In the genomic region with DNA sequence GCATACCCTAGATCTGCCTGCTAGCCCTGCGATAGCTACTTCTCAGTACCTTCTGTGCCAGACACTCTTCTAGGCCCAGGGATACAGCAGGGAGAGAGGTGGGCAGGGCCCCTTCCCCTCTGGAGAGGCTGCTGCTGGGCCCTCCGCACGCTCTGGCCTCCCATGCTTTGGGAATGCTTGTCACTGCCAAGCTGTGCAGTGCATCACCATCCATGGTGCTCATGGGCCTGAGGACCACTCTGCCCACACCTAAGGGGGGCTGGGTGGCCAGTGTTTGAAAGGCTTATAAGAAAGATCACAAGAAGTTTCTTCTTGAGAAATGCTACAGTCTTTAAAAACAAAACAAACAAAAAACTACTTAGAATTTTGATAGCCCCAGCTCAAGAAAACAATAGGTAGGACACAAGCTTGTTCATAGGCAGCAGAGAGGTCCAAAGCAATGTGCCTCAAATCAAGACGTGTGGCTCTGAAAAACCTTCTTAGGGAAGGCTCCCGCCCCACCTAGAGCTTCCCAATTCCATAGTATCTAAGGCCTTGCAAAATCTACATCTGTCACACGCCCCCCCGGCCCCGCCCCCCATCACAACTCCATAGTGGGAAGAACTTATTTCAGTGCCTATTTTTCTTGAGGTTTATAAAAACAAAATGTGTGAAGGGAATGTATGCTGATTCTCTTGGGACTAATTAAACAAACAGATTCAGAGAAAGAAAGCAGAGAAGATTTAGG, we compare ENCODE assay signal across 23 cellular contexts. TPM values are rescaled to one million over a fixed set of nuclear protein-coding genes. Genes with fewer than 3 reads are reported as not detected.
DNase-seq lines count a peak whose midpoint lies in the region; FAIRE-seq and TF ChIP-seq lines count a peak whose summit lies in the region.
"Had no signal": no experiment of that assay in that cellular context is flagged by ENCODE, and none has a peak within 500 bp of the region (broad histone marks: within the 10 kb centered on the region; RNA-seq: fewer than 3 reads in every experiment).

No MANE protein-coding gene starts in this region.

- H2BK15ac ChIP-seq in neuronal stem cell (ENCODE audit: low read length): peak overlapping the region; percentile 83

- H3K36me3 ChIP-seq in colonic mucosa (no peaks in the 10 kb centered on the region), esophagus muscularis mucosa (no peaks in the 10 kb centered on the region), neuronal stem cell (replicated peaks in 1 of 2; ENCODE audit: control insufficient read depth in 2 of 2, insufficient read depth in 2 of 2, low read length in 2 of 2) (no peaks in the 10 kb centered on the region)
- H3K36me3 ChIP-seq: BLaER1, HAP-1 had no signal

- TF ChIP-seq POLR2A in esophagus muscularis mucosa (IDR thresholded peaks at IDR 0.05; ENCODE audit: low read depth) (no peak), GM12891 (IDR thresholded peaks at IDR 0.05; ENCODE audit: low read depth, low read length) (no peak)

- H2BK120ac ChIP-seq in neuronal stem cell (ENCODE audit: low read depth, low read length): no peak overlapping the region

- no peak for TF ChIP-seq CTCF in colonic mucosa (IDR thresholded peaks at IDR 0.05)
- TF ChIP-seq CTCF in esophagus muscularis mucosa (IDR thresholded peaks at IDR 0.05): no peak

- H3K23ac ChIP-seq in neuronal stem cell (ENCODE audit: low read depth, low read length, poor library complexity): no peak overlapping the region

- FAIRE-seq in HTR-8/SVneo (lab: Jason Lieb, UNC): no peak
- no peak for FAIRE-seq in GM12891 (lab: Jason Lieb, UNC)
- FAIRE-seq: A204.1, GM12878, GM18507, H54 had no signal

- no peaks in the 10 kb centered on the region for H3K9me3 ChIP-seq in colonic mucosa
- no peaks in the 10 kb centered on the region for H3K9me3 ChIP-seq in esophagus muscularis mucosa
- H3K9me3 ChIP-seq in neuronal stem cell (replicated peaks in 1 of 2; ENCODE audit: control insufficient read depth in 2 of 2, insufficient read depth in 1 of 2, low read depth in 1 of 2, low read length in 2 of 2): no peaks in the 10 kb centered on the region
- H3K9me3 ChIP-seq: BLaER1, Caco-2, HAP-1 had no signal

- 95% methylated on average over 8 of the region's 8 CpGs for WGBS in esophagus muscularis mucosa
- no CpG with 5 or more reads among the region's 8 CpGs for WGBS in neuronal stem cell (ENCODE audit: extremely low coverage in 2 of 2, insufficient read length in 2 of 2, insufficient replicate concordance in 1 of 2), 2 donors

- no peaks in the 10 kb centered on the region for H3K79me1 ChIP-seq in neuronal stem cell (ENCODE audit: low read depth, low read length)

- no peak overlapping the region for H4K8ac ChIP-seq in neuronal stem cell (ENCODE audit: low read depth, low read length)

- no peak overlapping the region for H3K27ac ChIP-seq in colonic mucosa
- H3K27ac ChIP-seq in esophagus muscularis mucosa (replicated peaks in 1 of 4): no peak overlapping the region
- H3K27ac ChIP-seq in neuronal stem cell (replicated peaks; ENCODE audit: low read length): no peak overlapping the region
- H3K27ac ChIP-seq: 22Rv1, BLaER1, C4-2B had no signal

- peak overlapping the region; percentile 50 for H3K18ac ChIP-seq in neuronal stem cell (ENCODE audit: low read length)

- DNase-seq in colonic mucosa: peak; percentile 14
- DNase-seq in esophagus muscularis mucosa (ENCODE audit: extremely low spot score): peak; percentile 64
- no peak for DNase-seq in neuronal stem cell (ENCODE audit: low spot score)
- DNase-seq in HTR-8/SVneo (ENCODE audit: insufficient read length, low spot score): no peak
- no peak for DNase-seq in GM12891 (ENCODE audit: insufficient read length, low spot score)
- DNase-seq in activated CD8-positive, alpha-beta memory T cell treated with anti-CD3 and anti-CD28 coated beads, Interleukin-2, amount 50 U/mL, for 48 hours: no peak
- DNase-seq: Caco-2; CD4-positive, CD25-positive, alpha-beta regulatory T cell; CD8-positive, alpha-beta T cell; DMS153; DMS79; EL; GDM1; HFFc6 had no signal

- H2AK5ac ChIP-seq in neuronal stem cell (ENCODE audit: low read depth, low read length): no peak overlapping the region

- no peak overlapping the region for H3K4me2 ChIP-seq in neuronal stem cell (ENCODE audit: insufficient read depth, low read length, poor library complexity, severe bottlenecking)
- H3K4me2 ChIP-seq: BLaER1, GM23338 had no signal

- no peak overlapping the region for H4K91ac ChIP-seq in neuronal stem cell (ENCODE audit: low read depth, low read length, poor library complexity)

- no peak overlapping the region for H2BK12ac ChIP-seq in neuronal stem cell (ENCODE audit: low read length)

- H2AFZ ChIP-seq in neuronal stem cell (ENCODE audit: low read length): no peak overlapping the region
- H2AFZ ChIP-seq: GM23338 had no signal

- no peak overlapping the region for H3K4me3 ChIP-seq in colonic mucosa
- no peak overlapping the region for H3K4me3 ChIP-seq in esophagus muscularis mucosa
- H3K4me3 ChIP-seq in neuronal stem cell (ENCODE audit: low read length in 2 of 2): no peak overlapping the region
- H3K4me3 ChIP-seq: BLaER1, GM12878, GM23338, HAP-1 had no signal

- no peaks in the 10 kb centered on the region for H3K4me1 ChIP-seq in colonic mucosa
- peaks cover 0 to 4% (median 4%) of the 10 kb centered on the region in 4 donors for H3K4me1 ChIP-seq in esophagus muscularis mucosa
- H3K4me1 ChIP-seq in neuronal stem cell (ENCODE audit: control insufficient read depth in 2 of 2, insufficient read depth in 1 of 2, low read depth in 1 of 2, low read length in 2 of 2): peaks cover 5 to 6% of the 10 kb centered on the region in 2 donors
- H3K4me1 ChIP-seq: Caco-2 had no signal

- H3K9ac ChIP-seq in colonic mucosa (ENCODE audit: low read depth in 2 of 2, low read length in 2 of 2): no peak overlapping the region
- H3K9ac ChIP-seq in neuronal stem cell (ENCODE audit: low read depth, low read length, poor library complexity): no peak overlapping the region
- H3K9ac ChIP-seq: BLaER1 had no signal

- intact Hi-C loops in colonic mucosa (cut with DNase I) (no loop called here), esophagus muscularis mucosa (cut with DNase I) (no loop called here)

- H2BK5ac ChIP-seq in neuronal stem cell (ENCODE audit: low read length): no peak overlapping the region

- no peaks in the 10 kb centered on the region for H3K27me3 ChIP-seq in colonic mucosa
- H3K27me3 ChIP-seq in esophagus muscularis mucosa: no peaks in the 10 kb centered on the region
- H3K27me3 ChIP-seq in neuronal stem cell (ENCODE audit: control insufficient read depth in 3 of 3, insufficient read depth in 3 of 3, low read depth in 1 of 3, low read length in 3 of 3): no peaks in the 10 kb centered on the region
- H3K27me3 ChIP-seq: BLaER1 had no signal

- no peak for TF ChIP-seq EP300 in esophagus muscularis mucosa (IDR thresholded peaks at IDR 0.05)

- H3K4ac ChIP-seq in neuronal stem cell (ENCODE audit: low read length): no peak overlapping the region

- H3K14ac ChIP-seq in neuronal stem cell (ENCODE audit: low read length): no peak overlapping the region

TF ChIP-seq in GM12891, 5 proteins besides CTCF, POLR2A, EP300 and RAD21:
- TF ChIP-seq TAF1 (IDR thresholded peaks at IDR 0.05; ENCODE audit: low read depth, low read length): no peak
- no peak for TF ChIP-seq PAX5 (IDR thresholded peaks at IDR 0.05; ENCODE audit: insufficient read depth, low read length, severe bottlenecking)
- TF ChIP-seq SPI1 (IDR thresholded peaks at IDR 0.05; ENCODE audit: low read depth, low read length): no peak
- TF ChIP-seq POU2F2 (IDR thresholded peaks at IDR 0.05; ENCODE audit: low read depth, low read length): no peak
- TF ChIP-seq POLR2AphosphoS5 (IDR thresholded peaks at IDR 0.05; ENCODE audit: low read depth, low read length): no peak

RNA-seq across cellular contexts. Expression of gene CLYBL, which starts 40.5 kb away (rescaled TPM):
- total RNA-seq in colonic mucosa: 10 to 100 TPM; 12.9 to 34.7 TPM
- total RNA-seq in esophagus muscularis mucosa: 10 to 100 TPM in 2 of 4 donors, 1 to 10 TPM in 2; 7.5 to 11.7 (median 9.4) TPM
- polyA plus RNA-seq in neuronal stem cell (2013, experiment 1 of 2): 15.5 TPM
- polyA plus RNA-seq in neuronal stem cell (2013, experiment 2 of 2): 14.1 TPM
- 15.0 TPM for polyA plus RNA-seq in GM12891 (2012; ENCODE audit: low read depth, missing spikeins)

Comparison
In these comparisons a context has a peak if more than half of its experiments do, and no peak if none do; other contexts are left out.
1. DNase-seq: peak in colonic mucosa (single experiment) and esophagus muscularis mucosa (single experiment); none in neuronal stem cell (single experiment), HTR-8/SVneo (single experiment), GM12891 (single experiment) and activated CD8-positive, alpha-beta memory T cell treated with anti-CD3 and anti-CD28 coated beads, Interleukin-2, amount 50 U/mL, for 48 hours (single experiment).